Comparison of ENCODE assay signal across 17 cellular contexts in genomic region chr9:132031869-132032583, GRCh38.
DNase-seq lines count a peak whose midpoint lies in the region; ATAC-seq and TF ChIP-seq lines count a peak whose summit lies in the region.
"Had no signal": no experiment of that assay in that cellular context is flagged by ENCODE, and none has a peak within 500 bp of the region (broad histone marks: within the 10 kb centered on the region; RNA-seq: fewer than 3 reads in every experiment).

No MANE protein-coding gene starts in this region.

- POLR2A ChIA-PET in GM10248 (lab: Yijun Ruan, JAX) = no interaction called here

- no peak for TF ChIP-seq CTCF in GM10248 (IDR thresholded peaks at IDR 0.05; ENCODE audit: control extremely low read depth, extremely low read depth, low read depth, missing control alignments)

- CTCF ChIA-PET in GM10248 (lab: Yijun Ruan, JAX) = interaction anchor here (1.9 kb wide), 1 partner anchor 24 kb away, joined by 4 read pairs; no protein-coding TSS in a partner anchor

- peak; percentile 63 for ATAC-seq in GM18517 (IDR thresholded peaks at IDR 0.05; ENCODE audit: unreplicated experiment)
- peak; percentile 61 for ATAC-seq in HG03432 (IDR thresholded peaks at IDR 0.05; ENCODE audit: unreplicated experiment)
- ATAC-seq: activated CD8-positive, alpha-beta memory T cell treated with anti-CD3 and anti-CD28 coated beads, Interleukin-2, amount 10 ng/mL, durations not matched to agents 7 days and 5 days; HCT116; Panc1 had no signal

- DNase-seq in GM10248 (ENCODE audit: extremely low spot score) (peak; percentile 45), germinal center (ENCODE audit: low spot score) (peak; percentile 22), DMS114 treated with DMSO at 0.1 percent for 48 hours (lab: John Stamatoyannopoulos, UW; ENCODE audit: unreplicated experiment) (no peak), NCI-H446 treated with DMSO at 0.1 percent for 48 hours (lab: John Stamatoyannopoulos, UW) (no peak)
- DNase-seq in activated naive CD4-positive, alpha-beta T cell (lab: John Stamatoyannopoulos, UW) = no peak
- DNase-seq: activated CD4-positive, alpha-beta T cell treated with anti-CD3 and anti-CD28 coated beads, Interleukin-2, amount 10 ng/mL, durations not matched to agents 24 days and 14 days; activated CD8-positive, alpha-beta memory T cell treated with anti-CD3 and anti-CD28 coated beads, Interleukin-2, amount 10 ng/mL, durations not matched to agents 7 days and 5 days; DMS 273 treated with DMSO at 0.1 percent for 48 hours; erythroblast; foreskin melanocyte; NCI-H1105 treated with DMSO at 0.1 percent for 48 hours; posterior cingulate gyrus; right lobe of liver had no signal

Comparison
In these comparisons a context has a peak if more than half of its experiments do, and no peak if none do; other contexts are left out.
1. DNase-seq: peak in GM10248 (single experiment) and germinal center (single experiment); none in activated naive CD4-positive, alpha-beta T cell (0 of 4), DMS114 treated with DMSO at 0.1 percent for 48 hours (single experiment) and NCI-H446 treated with DMSO at 0.1 percent for 48 hours (single experiment).